In the genomic region with DNA sequence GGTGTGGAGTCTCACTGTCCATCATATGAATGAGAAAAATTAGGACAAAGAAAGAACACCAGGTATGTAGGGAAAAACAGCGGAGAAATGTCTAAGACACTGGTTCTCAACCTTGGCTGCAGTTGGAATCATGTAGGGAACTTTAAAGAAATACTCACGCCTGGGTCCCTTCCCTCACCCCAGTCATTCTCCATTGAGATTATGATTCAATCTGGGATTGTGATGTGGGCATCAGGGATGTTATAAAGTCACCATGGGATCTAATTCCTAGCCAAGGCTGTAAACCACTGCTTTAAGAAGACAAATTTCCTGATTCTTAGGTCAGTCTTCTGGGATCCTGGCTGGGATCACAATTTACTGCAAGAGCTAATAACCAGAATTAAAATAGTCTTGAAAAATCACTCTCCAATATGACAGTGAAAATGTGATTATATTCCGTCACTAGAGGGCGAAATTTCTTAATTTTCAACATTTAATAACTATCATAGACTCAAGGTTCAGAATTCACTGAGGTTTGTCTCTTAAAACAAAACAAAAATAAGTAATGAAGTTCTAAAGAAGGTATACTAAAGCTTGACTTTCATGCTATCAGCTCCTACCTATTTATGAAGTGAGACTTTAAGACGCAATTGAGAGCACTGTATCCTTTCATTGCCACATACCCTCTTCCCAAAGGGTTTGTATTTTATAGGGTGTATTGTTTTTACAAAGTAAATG, we compare ENCODE assay signal across 8 cellular contexts.
A peak's percentile ranks its signal among the peaks of the same experiment; 100 is the strongest.
DNase-seq lines count a peak whose midpoint lies in the region; TF ChIP-seq lines count a peak whose summit lies in the region.

No MANE protein-coding gene starts in this region.

- DNase-seq in H7 (peak; percentile 24), RWPE1 (ENCODE audit: low spot score) (no peak), fibroblast of the aortic adventitia (ENCODE audit: low read depth) (peak; percentile 69), spleen (no peak), islet precursor cell (no peak)
- no peak for DNase-seq in activated CD4-positive, alpha-beta T cell treated with anti-CD3 and anti-CD28 coated beads for 1 hour
- DNase-seq in activated CD4-positive, CD25-positive, alpha-beta regulatory T cell (lab: John Stamatoyannopoulos, UW), result no peak

- H3K27ac ChIP-seq in C4-2B (no peak overlapping the region), RWPE1 (no peak overlapping the region), spleen (no peak overlapping the region)

- no peaks in the 10 kb centered on the region for H3K9me3 ChIP-seq in spleen

- POLR2A ChIA-PET in RWPE1 (lab: Yijun Ruan, JAX; ENCODE audit: low non-redundant PET), result no interaction called here

- intact Hi-C loops in spleen (cut with DNase I; ENCODE audit: low total_unique reads), result loop anchor here (10.0 kb wide), 1 partner anchor 80 kb away; no protein-coding TSS in a partner anchor

- H3K4me3 ChIP-seq in H7 (ENCODE audit: insufficient read depth, low read depth, low read length) (no peak overlapping the region), fibroblast of the aortic adventitia (ENCODE audit: low read depth, low read length) (no peak overlapping the region), spleen (no peak overlapping the region)

- WGBS in spleen, 5 donors, result 52 to 58% (median 57%) methylated on average over 5 of the region's 5 CpGs

- TF ChIP-seq CTCF in C4-2B (conservative IDR thresholded peaks at IDR 0.05) (peak; percentile 71), RWPE1 (conservative IDR thresholded peaks at IDR 0.05; ENCODE audit: low read depth) (peak; percentile 61), fibroblast of the aortic adventitia (IDR thresholded peaks at IDR 0.05; ENCODE audit: insufficient read depth, low read length) (peak; percentile 29), spleen (IDR thresholded peaks at IDR 0.05 in 8 of 11, conservative IDR thresholded peaks at IDR 0.05 in 3 of 11) (peak in 9 of 11 experiments; percentile 20 to 60 (median 50))

- TF ChIP-seq POLR2A in spleen (IDR thresholded peaks at IDR 0.05), result no peak

- H3K27me3 ChIP-seq in H7 (ENCODE audit: control insufficient read depth, insufficient read depth, low read length) (no peaks in the 10 kb centered on the region), spleen (replicated peaks in 1 of 7) (no peaks in the 10 kb centered on the region)

- H3K36me3 ChIP-seq in H7 (replicated peaks; ENCODE audit: control insufficient read depth, insufficient read depth, low read length) (peaks cover 38% of the 10 kb centered on the region), spleen (no peaks in the 10 kb centered on the region)

- CTCF ChIA-PET in RWPE1 (lab: Yijun Ruan, JAX), result interaction anchor here (0.6 to 1.1 kb wide), 3 partner anchors 64 to 239 kb away, joined by 3 to 4 read pairs (median 4); no protein-coding TSS in a partner anchor

- peaks cover 0 to 28% (median 4%) of the 10 kb centered on the region in 6 donors for H3K4me1 ChIP-seq in spleen

Comparison
In these comparisons a context has a peak if more than half of its experiments do, and no peak if none do; other contexts are left out.
1. DNase-seq: peak in H7 (single experiment) and fibroblast of the aortic adventitia (single experiment); none in RWPE1 (single experiment), spleen (single experiment), islet precursor cell (single experiment), activated CD4-positive, alpha-beta T cell treated with anti-CD3 and anti-CD28 coated beads for 1 hour (single experiment) and activated CD4-positive, CD25-positive, alpha-beta regulatory T cell (0 of 4).
2. Peak in every context shown above with its lines, with median percentiles within 50 percentile points of each other: CTCF ChIP-seq.